In the genomic region with DNA sequence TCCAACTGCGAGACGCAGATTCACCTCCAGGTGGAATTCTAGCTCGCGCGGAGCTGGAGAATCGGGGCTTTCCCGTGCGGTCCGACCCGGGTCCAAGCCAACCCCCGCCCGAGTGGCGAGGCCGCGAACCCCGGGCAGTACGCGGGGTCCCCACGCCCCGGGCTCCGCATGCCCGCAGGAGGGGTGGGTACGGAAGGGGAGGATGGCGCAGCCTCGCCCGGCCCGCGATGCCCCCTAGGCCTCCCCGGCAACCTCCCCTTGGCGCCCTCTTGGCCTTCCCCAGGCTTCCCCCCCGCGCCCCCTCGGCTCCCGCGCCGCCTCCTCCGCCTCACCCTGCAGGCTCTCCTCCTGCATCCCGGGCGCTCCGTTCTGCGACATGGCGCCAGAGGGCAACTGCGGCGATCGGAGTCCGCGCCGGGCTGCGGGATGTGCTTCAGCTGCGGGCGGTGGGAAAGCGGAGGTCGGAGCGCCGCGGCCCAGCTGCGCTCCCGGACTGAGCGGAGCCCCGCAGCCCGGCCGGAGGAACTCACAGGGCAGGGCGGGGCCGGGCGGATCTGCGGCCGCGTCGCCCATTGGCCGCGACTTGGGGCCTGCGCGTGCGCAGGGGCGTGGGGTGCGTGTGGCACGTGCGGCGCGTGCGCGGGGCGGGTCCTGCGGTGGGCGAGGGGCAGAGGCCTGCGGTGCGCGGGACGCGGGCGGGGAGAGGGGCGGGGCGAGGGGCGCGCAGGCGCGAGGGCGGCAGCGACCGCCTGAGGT, we compare ENCODE assay signal across 8 cellular contexts. TPM values are rescaled to one million over a fixed set of nuclear protein-coding genes. Genes with fewer than 3 reads are reported as not detected.
A peak's percentile ranks its signal among the peaks of the same experiment; 100 is the strongest.
DNase-seq lines count a peak whose midpoint lies in the region; ATAC-seq, FAIRE-seq and TF ChIP-seq lines count a peak whose summit lies in the region.

A gene with protein sequence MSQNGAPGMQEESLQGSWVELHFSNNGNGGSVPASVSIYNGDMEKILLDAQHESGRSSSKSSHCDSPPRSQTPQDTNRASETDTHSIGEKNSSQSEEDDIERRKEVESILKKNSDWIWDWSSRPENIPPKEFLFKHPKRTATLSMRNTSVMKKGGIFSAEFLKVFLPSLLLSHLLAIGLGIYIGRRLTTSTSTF (minus strand): TSS at position 495 of the 756 bp plus-strand sequence. CDS start 117 bp downstream, at position 378.

- peak within 1 kb of the TSS; percentile 93 for H2AFZ ChIP-seq in hepatocyte
- no peak within 1 kb of the TSS for H2AFZ ChIP-seq in Karpas-422 (ENCODE audit: low read length)

- TF ChIP-seq POLR2A in GM12891 (IDR thresholded peaks at IDR 0.05; ENCODE audit: low read depth, low read length) = no peak; the same call in 1 of the 2 replicates

- no peak for TF ChIP-seq CTCF in hepatocyte (IDR thresholded peaks at IDR 0.05; ENCODE audit: poor library complexity)

- H3K9me3 ChIP-seq in hepatocyte (ENCODE audit: low read depth) (no peaks in the 10 kb centered on the region), Karpas-422 (ENCODE audit: low read length) (no peaks in the 10 kb centered on the region)

- H3K4me2 ChIP-seq in hepatocyte = peak within 1 kb of the TSS; percentile 96
- no peak within 1 kb of the TSS for H3K4me2 ChIP-seq in Karpas-422 (ENCODE audit: low read depth, low read length, poor library complexity, severe bottlenecking)

- H3K4me1 ChIP-seq in hepatocyte (ENCODE audit: insufficient read depth) (peaks cover 4% of the 10 kb centered on the region), Karpas-422 (ENCODE audit: low read length) (no peaks in the 10 kb centered on the region)

- FAIRE-seq in GM12891 (lab: Jason Lieb, UNC) = peak; percentile 97

- H3K9me2 ChIP-seq in hepatocyte (replicated peaks; ENCODE audit: insufficient read depth) (no peaks in the 10 kb centered on the region), Karpas-422 (replicated peaks; ENCODE audit: insufficient read depth, low read length) (no peaks in the 10 kb centered on the region)

- no peak within 1 kb of the TSS for H3K9ac ChIP-seq in Karpas-422 (ENCODE audit: low read length)

- H3K27ac ChIP-seq in hepatocyte = peak within 1 kb of the TSS; percentile 78
- H3K27ac ChIP-seq in Karpas-422 (ENCODE audit: low read length) = no peak within 1 kb of the TSS

- H3K4me3 ChIP-seq in hepatocyte = peak within 1 kb of the TSS; percentile 95
- no peak within 1 kb of the TSS for H3K4me3 ChIP-seq in Karpas-422 (ENCODE audit: low read length)

- H3K79me2 ChIP-seq in hepatocyte (peaks cover 39% of the 10 kb centered on the region), Karpas-422 (ENCODE audit: low read length) (no peaks in the 10 kb centered on the region)

- no peaks in the 10 kb centered on the region for H3K27me3 ChIP-seq in hepatocyte
- no peaks in the 10 kb centered on the region for H3K27me3 ChIP-seq in Karpas-422 (ENCODE audit: low read length)

- peak; percentile 88 for ATAC-seq in HG02623 (IDR thresholded peaks at IDR 0.05; ENCODE audit: unreplicated experiment)

- H4K20me1 ChIP-seq in hepatocyte (ENCODE audit: insufficient read depth, poor library complexity, severe bottlenecking) (peaks cover 35% of the 10 kb centered on the region), Karpas-422 (ENCODE audit: insufficient read depth, low read depth, low read length) (no peaks in the 10 kb centered on the region)

- peak; percentile 98 for DNase-seq in GM12891 (ENCODE audit: insufficient read length, low spot score)
- DNase-seq in NCI-H1417 treated with DMSO at 0.1 percent for 48 hours (lab: John Stamatoyannopoulos, UW) = peak; percentile 10
- peak; percentile 97 for DNase-seq in T1000 (lab: John Stamatoyannopoulos, UW)
- DNase-seq in astrocyte of the hippocampus (ENCODE audit: low read depth, low spot score) = peak; percentile 99
- DNase-seq in hepatocyte (ENCODE audit: low spot score) = peak; percentile 98
- peak; percentile 94 for DNase-seq in retina
- no peak for DNase-seq in Karpas-422

- under 1% methylated on average over 60 of the region's 100 CpGs for WGBS in hepatocyte (ENCODE audit: low lambda C conversion rate, missing lambda C conversion rate)

- H3K36me3 ChIP-seq in hepatocyte (replicated peaks; ENCODE audit: insufficient read depth, low read depth) (no peaks in the 10 kb centered on the region), Karpas-422 (ENCODE audit: insufficient read depth, low read length) (no peaks in the 10 kb centered on the region)

TF ChIP-seq in GM12891, 5 proteins besides CTCF, POLR2A, EP300 and RAD21:
- TF ChIP-seq POLR2AphosphoS5 (IDR thresholded peaks at IDR 0.05; ENCODE audit: low read depth, low read length) (no peak), POU2F2 (IDR thresholded peaks at IDR 0.05; ENCODE audit: low read depth, low read length) (no peak), PAX5 (IDR thresholded peaks at IDR 0.05; ENCODE audit: insufficient read depth, low read length, severe bottlenecking) (no peak), TAF1 (IDR thresholded peaks at IDR 0.05; ENCODE audit: low read depth, low read length) (no peak), SPI1 (IDR thresholded peaks at IDR 0.05; ENCODE audit: low read depth, low read length) (no peak)
TF ChIP-seq in GM12891: peak in this region for 0.

RNA-seq across cellular contexts. Expression of the gene that starts here (rescaled TPM):
- 84.9 TPM for polyA plus RNA-seq in GM12891 (2012; ENCODE audit: low read depth, missing spikeins)
- total RNA-seq in hepatocyte = 93.2 and 112 TPM in 2 replicates
- polyA plus RNA-seq in hepatocyte = 82.4 and 89.5 TPM in 2 replicates
- not detected in 2 replicates for total RNA-seq in Karpas-422 (2014; rRNA removed; shearing (Covaris generic); ENCODE audit: low replicate concordance)

Comparison
In these comparisons a context has a peak if more than half of its experiments do, and no peak if none do; other contexts are left out.
1. RNA of the gene that starts here (total RNA-seq): 93.2 to 112 TPM in hepatocyte; not detected in Karpas-422; every median in the first group is over 10 times any median in the second.